ENCODE assay signal across 8 cellular contexts in genomic region chr19:46546194-46546896, GRCh38. TPM values are rescaled to one million over a fixed set of nuclear protein-coding genes. Genes with fewer than 3 reads are reported as not detected.
DNase-seq lines count a peak whose midpoint lies in the region; ATAC-seq, FAIRE-seq and TF ChIP-seq lines count a peak whose summit lies in the region.

No MANE protein-coding gene starts in this region.

- H3K36me3 ChIP-seq in DND-41 (ENCODE audit: insufficient read depth, low read length) (no peaks in the 10 kb centered on the region), K562 (ENCODE audit: control insufficient read depth, insufficient read depth, low read length) (no peaks in the 10 kb centered on the region), transverse colon (no peaks in the 10 kb centered on the region)

- H2AFZ ChIP-seq in DND-41 (ENCODE audit: low read depth, low read length) (no peak overlapping the region; the same call in 1 of the 2 replicates), K562 (ENCODE audit: low read depth, low read length) (peak overlapping the region; percentile 98)

- H3K4me3 ChIP-seq in DND-41 (ENCODE audit: low read depth in 1 of 2, low read length in 2 of 2) (no peak overlapping the region), K562 (0 out of 2 replicates have a peak overlapping the region, but pooled peaks have one; percentile 2), transverse colon (peak overlapping the region in 3 of 4 donors; percentile 12 to 37 (median 14))

- in situ Hi-C loops in K562 (cut with MboI): no loop called here
- in situ Hi-C loops in transverse colon (cut with MboI; ENCODE audit: low pct_ligation_motif_present in 1 of 4, low pct_unique_long_range_greater_than_20kb in 1 of 4, low sequenced_read_pairs in 3 of 4): no loop called here

- TF ChIP-seq POLR2A in K562 (conservative IDR thresholded peaks at IDR 0.05) (no peak), transverse colon (IDR thresholded peaks at IDR 0.05) (no peak)

- 33% methylated on average over 7 of the region's 7 CpGs for WGBS in K562 (ENCODE audit: insufficient coverage, low coverage, missing lambda C conversion rate)
- WGBS in transverse colon (ENCODE audit: low coverage in 1 of 2), 2 donors: 56 to 69% methylated on average over 3 to 7 of the region's 7 CpGs

- ATAC-seq in DND-41 (ENCODE audit: insufficient read depth, low read depth) (no peak), K562 (peak; percentile 97), HG03571 (IDR thresholded peaks at IDR 0.05; ENCODE audit: unreplicated experiment) (no peak)

- TF ChIP-seq CTCF in DND-41 (IDR thresholded peaks at IDR 0.05; ENCODE audit: borderline replicate concordance, extremely low read depth, low read length, poor library complexity, severe bottlenecking) (no peak), K562 (IDR thresholded peaks at IDR 0.05 in 2 of 3, conservative IDR thresholded peaks at IDR 0.05 in 1 of 3; ENCODE audit: insufficient read depth in 2 of 3, low read depth in 1 of 3, low read length in 3 of 3) (no peak), transverse colon (IDR thresholded peaks at IDR 0.05) (no peak)

- DNase-seq in DND-41 (peak; percentile 18), M059J (ENCODE audit: low read depth) (peak; percentile 61), K562 (ENCODE audit: extremely low read depth in 1 of 4, low spot score in 3 of 4) (peak; percentile 54 to 76 (median 62)), left kidney (ENCODE audit: low read depth, low spot score) (peak; percentile 76), transverse colon (peak; percentile 60), SHP77 treated with DMSO at 0.1 percent for 48 hours (lab: John Stamatoyannopoulos, UW) (no peak), Kasumi-1 (lab: John Stamatoyannopoulos, UW) (no peak)

- POLR2A ChIA-PET in K562 (lab: Yijun Ruan, JAX): interaction anchor here (0.8 kb wide), 1 partner anchor 25 kb away, joined by 4 read pairs; no protein-coding TSS in a partner anchor

- CTCF ChIA-PET in K562 (lab: Yijun Ruan, JAX; ENCODE audit: low intra/inter-chr PET ratio): no interaction called here

- no peak overlapping the region for H3K9ac ChIP-seq in DND-41 (ENCODE audit: low read depth, low read length)
- peak overlapping the region; percentile 8 to 32; a peak in 3 of 4 replicates for H3K9ac ChIP-seq in K562 (ENCODE audit: insufficient read depth in 1 of 2, low read depth in 2 of 2, low read length in 2 of 2)

- no peak overlapping the region for H3K27ac ChIP-seq in DND-41 (ENCODE audit: low read length)
- H3K27ac ChIP-seq in K562 (ENCODE audit: extremely low read depth, low read depth, low read length): peak overlapping the region; percentile 6
- peak overlapping the region in 1 of 4 donors; percentile 47 for H3K27ac ChIP-seq in transverse colon

- H4K20me1 ChIP-seq in DND-41 (ENCODE audit: insufficient read depth, low read length) (no peaks in the 10 kb centered on the region), K562 (replicated peaks; ENCODE audit: control insufficient read depth, insufficient read depth, low read length) (no peaks in the 10 kb centered on the region)

- TF ChIP-seq EP300 in K562 (IDR thresholded peaks at IDR 0.05; ENCODE audit: low read length): no peak
- TF ChIP-seq EP300 in transverse colon (IDR thresholded peaks at IDR 0.05; ENCODE audit: low read depth): no peak

- H3K9me3 ChIP-seq in DND-41 (ENCODE audit: insufficient read depth, low read length, severe bottlenecking) (peaks cover 16% of the 10 kb centered on the region), K562 (replicated peaks; ENCODE audit: control insufficient read depth, insufficient read depth, low read depth, low read length) (no peaks in the 10 kb centered on the region), transverse colon (peaks cover 12% of the 10 kb centered on the region in 2 donors)

- no peaks in the 10 kb centered on the region for H3K9me1 ChIP-seq in K562 (ENCODE audit: control insufficient read depth, insufficient read depth, low read length)

- intact Hi-C loops in K562 (cut with micrococcal nuclease): no loop called here
- intact Hi-C loops in transverse colon (cut with DNase I; ENCODE audit: low total_unique reads): no loop called here

- no peak for TF ChIP-seq RAD21 in K562 (CRISPR knock-in tag; conservative IDR thresholded peaks at IDR 0.05 in 1 of 2, IDR thresholded peaks at IDR 0.05 in 1 of 2)

- FAIRE-seq in K562 (lab: Jason Lieb, UNC): peak; percentile 86

- H3K4me1 ChIP-seq in DND-41 (ENCODE audit: insufficient read depth, low read length) (no peaks in the 10 kb centered on the region), K562 (replicated peaks in 1 of 2; ENCODE audit: control insufficient read depth in 2 of 2, insufficient read depth in 2 of 2, low read length in 2 of 2) (no peaks in the 10 kb centered on the region; a peak in 2 of 5 replicates), transverse colon (no peaks in the 10 kb centered on the region)

- H3K4me2 ChIP-seq in DND-41 (ENCODE audit: insufficient read depth, low read length) (no peak overlapping the region), K562 (ENCODE audit: insufficient read depth, low read length) (peak overlapping the region; percentile 48)

- no TSS peak for BruUV-seq in K562 (replicated peaks; lab: Mats Ljungman, UMichigan)

- H3K79me2 ChIP-seq in DND-41 (ENCODE audit: insufficient read depth, low read length) (no peaks in the 10 kb centered on the region), K562 (ENCODE audit: control insufficient read depth, insufficient read depth, low read length) (no peaks in the 10 kb centered on the region)

- no peaks in the 10 kb centered on the region for H3K27me3 ChIP-seq in DND-41 (ENCODE audit: insufficient read depth, low read length, poor library complexity)
- no peaks in the 10 kb centered on the region; a peak in 2 of 5 replicates for H3K27me3 ChIP-seq in K562 (ENCODE audit: control insufficient read depth in 2 of 2, insufficient read depth in 2 of 2, low read length in 2 of 2)
- H3K27me3 ChIP-seq in transverse colon: no peaks in the 10 kb centered on the region

TF ChIP-seq in K562, 482 proteins besides CTCF, POLR2A, EP300 and RAD21 (continues in another document):
- TF ChIP-seq C11orf30 (IDR thresholded peaks at IDR 0.05; ENCODE audit: low read depth) (peak; percentile 73), ZNF184 (CRISPR knock-in tag; IDR thresholded peaks at IDR 0.05) (no peak), JUND (IDR thresholded peaks at IDR 0.05; ENCODE audit: borderline replicate concordance, low read depth, low read length) (no peak), JUND (tag; IDR thresholded peaks at IDR 0.05; ENCODE audit: borderline replicate concordance, low read depth, low read length) (peak; percentile 29; the same call in 1 of the 3 replicates), CREM (IDR thresholded peaks at IDR 0.05; ENCODE audit: low read depth) (peak; percentile 67)

RNA-seq across cellular contexts. Expression of gene PNMA8B, which starts 50.7 kb away (rescaled TPM):
- total RNA-seq in M059J (2014; rRNA removed; shearing (Covaris generic)): 0.07 TPM in 1 of 2 replicates, not detected in the other
- total RNA-seq in K562 (2011; cell fraction: chromatin; rRNA removed; ENCODE audit: low replicate concordance): not detected in 2 replicates
- total RNA-seq in K562 (2011; cell fraction: nucleolus; rRNA removed): not detected in 2 replicates
- total RNA-seq in K562 (2011; cell fraction: nucleoplasm; rRNA removed): not detected in 2 replicates
- 0.04 TPM in 1 of 2 replicates, not detected in the other for total RNA-seq in K562 (2014; rRNA removed)
- total RNA-seq in K562 (2014; rRNA removed; fragmentation: Illumina TruSeq; extraction: Trizol): not detected in 2 replicates
- not detected in 2 replicates for total RNA-seq in K562 (2015; rRNA removed; fragmentation: Illumina TruSeq; extraction: Trizol)
- total RNA-seq in K562 (2021): 0.02 TPM in 1 of 2 replicates, not detected in the other
- not detected in 2 replicates for polyA plus RNA-seq in K562 (2011; rRNA removed)
- polyA plus RNA-seq in K562 (2011; cell fraction: cytosol; rRNA removed): 0.01 TPM in 1 of 2 replicates, not detected in the other
- not detected in 2 replicates for polyA plus RNA-seq in K562 (2011; cell fraction: nucleus; rRNA removed)
- not detected in 2 replicates for polyA plus RNA-seq in K562 (2012)
- polyA plus RNA-seq in K562 (2014; fragmentation: Illumina TruSeq; extraction: Trizol): not detected in 2 replicates
- polyA plus RNA-seq in K562 (2014; fragmentation: Nextera tagmentation; extraction: Ambion mirVana): not detected
- polyA plus RNA-seq in K562 (2014; rRNA removed): not detected in 2 replicates
- not detected in 2 replicates for polyA minus RNA-seq in K562 (2011; rRNA and poly(A)+ RNA removed)
- polyA minus RNA-seq in K562 (2011; cell fraction: cytosol; rRNA and poly(A)+ RNA removed): not detected in 2 replicates
- not detected in 2 replicates for polyA minus RNA-seq in K562 (2011; cell fraction: nucleus; rRNA and poly(A)+ RNA removed)
- under 1 TPM; 0.27 to 0.80 (median 0.58) TPM for total RNA-seq in transverse colon

RNA-seq across cellular contexts. Expression of gene CALM3, which starts 54.8 kb away (rescaled TPM):
- 197 and 314 TPM in 2 replicates for total RNA-seq in M059J (2014; rRNA removed; shearing (Covaris generic))
- 68.2 and 118 TPM in 2 replicates for total RNA-seq in K562 (2011; cell fraction: chromatin; rRNA removed; ENCODE audit: low replicate concordance)
- 47.8 and 53.5 TPM in 2 replicates for total RNA-seq in K562 (2011; cell fraction: nucleolus; rRNA removed)
- total RNA-seq in K562 (2011; cell fraction: nucleoplasm; rRNA removed): 91.9 and 153 TPM in 2 replicates
- 149 and 180 TPM in 2 replicates for total RNA-seq in K562 (2014; rRNA removed)
- 126 and 150 TPM in 2 replicates for total RNA-seq in K562 (2014; rRNA removed; fragmentation: Illumina TruSeq; extraction: Trizol)
- 154 and 156 TPM in 2 replicates for total RNA-seq in K562 (2015; rRNA removed; fragmentation: Illumina TruSeq; extraction: Trizol)
- total RNA-seq in K562 (2021): 277 TPM in 2 replicates
- polyA plus RNA-seq in K562 (2011; rRNA removed): 255 and 327 TPM in 2 replicates
- 230 and 235 TPM in 2 replicates for polyA plus RNA-seq in K562 (2011; cell fraction: cytosol; rRNA removed)
- 152 and 155 TPM in 2 replicates for polyA plus RNA-seq in K562 (2011; cell fraction: nucleus; rRNA removed)
- 203 and 388 TPM in 2 replicates for polyA plus RNA-seq in K562 (2012)
- polyA plus RNA-seq in K562 (2014; fragmentation: Illumina TruSeq; extraction: Trizol): 307 and 350 TPM in 2 replicates
- 10 to 100 TPM; 34.6 to 40.2 TPM for polyA plus RNA-seq in K562 (2014; fragmentation: Nextera tagmentation; extraction: Ambion mirVana)
- 266 and 273 TPM in 2 replicates for polyA plus RNA-seq in K562 (2014; rRNA removed)
- 333 and 438 TPM in 2 replicates for polyA minus RNA-seq in K562 (2011; rRNA and poly(A)+ RNA removed)
- 82.3 and 91.6 TPM in 2 replicates for polyA minus RNA-seq in K562 (2011; cell fraction: cytosol; rRNA and poly(A)+ RNA removed)
- 20.3 and 36.9 TPM in 2 replicates for polyA minus RNA-seq in K562 (2011; cell fraction: nucleus; rRNA and poly(A)+ RNA removed)
- total RNA-seq in transverse colon: 100 to 1,000 TPM; 160 to 923 (median 194) TPM

Comparison
In these comparisons a context has a peak if more than half of its experiments do, and no peak if none do; other contexts are left out.
1. DNase-seq: peak in DND-41 (single experiment), M059J (single experiment), K562 (4 of 4), left kidney (single experiment) and transverse colon (single experiment); none in SHP77 treated with DMSO at 0.1 percent for 48 hours (single experiment) and Kasumi-1 (0 of 2).
2. H3K4me3 ChIP-seq: peak in K562 (single experiment) and transverse colon (3 of 4); none in DND-41 (0 of 2).